8 cellular contexts compared by ENCODE assay signal in the genomic region with DNA sequence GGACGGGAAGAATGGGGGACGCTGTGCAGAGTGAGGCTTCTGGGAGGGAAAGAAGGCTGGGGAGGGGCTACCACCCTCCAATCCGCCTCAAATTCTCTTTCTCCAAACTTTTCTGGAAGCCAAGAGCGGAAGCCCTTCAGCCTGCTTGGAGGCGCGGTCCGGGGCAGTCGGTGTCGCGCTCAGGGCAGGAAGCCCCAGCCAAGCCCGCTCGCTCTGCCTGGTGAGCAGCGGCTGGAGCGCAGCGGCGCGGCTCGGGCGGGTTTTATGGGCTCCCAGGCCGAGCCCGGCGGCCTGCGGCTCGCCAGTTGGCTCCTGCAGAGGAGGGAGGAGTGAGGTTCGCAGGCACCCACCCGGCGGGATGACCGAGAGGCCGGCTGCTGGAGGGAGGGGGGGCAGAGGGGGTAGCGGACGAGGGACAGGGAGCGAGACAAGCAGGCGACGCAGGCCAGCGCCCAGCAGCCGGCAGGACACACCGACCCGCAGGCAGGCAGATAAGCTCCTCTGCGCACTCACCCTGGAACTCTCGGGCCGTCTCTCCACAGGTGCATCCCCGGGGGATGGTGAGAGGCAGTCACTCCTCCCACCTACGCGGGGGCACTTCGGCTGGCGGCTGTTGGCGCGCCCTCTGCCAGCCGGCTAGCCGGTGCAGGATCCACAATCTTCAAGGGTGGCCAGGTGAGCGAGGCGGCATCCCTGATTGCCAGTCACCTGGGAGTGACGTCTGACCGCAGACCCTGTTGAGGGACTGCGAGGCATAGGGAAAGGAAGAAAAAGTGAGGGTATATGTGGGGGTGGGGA. TPM values are rescaled to one million over a fixed set of nuclear protein-coding genes. Genes with fewer than 3 reads are reported as not detected.
DNase-seq lines count a peak whose midpoint lies in the region; ATAC-seq and TF ChIP-seq lines count a peak whose summit lies in the region.

A gene with protein sequence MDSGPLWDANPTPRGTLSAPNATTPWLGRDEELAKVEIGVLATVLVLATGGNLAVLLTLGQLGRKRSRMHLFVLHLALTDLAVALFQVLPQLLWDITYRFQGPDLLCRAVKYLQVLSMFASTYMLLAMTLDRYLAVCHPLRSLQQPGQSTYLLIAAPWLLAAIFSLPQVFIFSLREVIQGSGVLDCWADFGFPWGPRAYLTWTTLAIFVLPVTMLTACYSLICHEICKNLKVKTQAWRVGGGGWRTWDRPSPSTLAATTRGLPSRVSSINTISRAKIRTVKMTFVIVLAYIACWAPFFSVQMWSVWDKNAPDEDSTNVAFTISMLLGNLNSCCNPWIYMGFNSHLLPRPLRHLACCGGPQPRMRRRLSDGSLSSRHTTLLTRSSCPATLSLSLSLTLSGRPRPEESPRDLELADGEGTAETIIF (minus strand): TSS at position 238 of the 798 bp plus-strand sequence. CDS start 498 bp downstream, outside the sequence.

- dilution Hi-C loops in mammary epithelial cell (cut with HindIII; ENCODE audit: low sequenced_read_pairs) = loop anchor here (25.0 kb wide), 1 partner anchor 205 kb away; no protein-coding TSS in a partner anchor

- peak within 1 kb of the TSS; percentile 38 for H2AFZ ChIP-seq in mammary epithelial cell (ENCODE audit: low read depth, low read length)

- peak; percentile 37 for DNase-seq in activated CD8-positive, alpha-beta memory T cell treated with anti-CD3 and anti-CD28 coated beads, Interleukin-2, amount 10 ng/mL, durations not matched to agents 7 days and 5 days
- DNase-seq in activated CD8-positive, alpha-beta memory T cell treated with anti-CD3 and anti-CD28 coated beads for 24 hours = no peak
- peak; percentile 32 for DNase-seq in NCI-H526 treated with DMSO at 0.1 percent for 48 hours (lab: John Stamatoyannopoulos, UW)
- peak; percentile 37 for DNase-seq in mammary epithelial cell
- peak in 1 of 2 donors; percentile 48 for DNase-seq in left colon
- peak; percentile 16 to 19 for DNase-seq in stimulated activated CD4-positive, alpha-beta T cell treated with anti-CD3 and anti-CD28 coated beads, Interleukin-4, amount 100 ng/mL, for 48 hours (ENCODE audit: low read depth in 2 of 2)
- DNase-seq in DMS114 treated with DMSO at 0.1 percent for 48 hours (lab: John Stamatoyannopoulos, UW; ENCODE audit: unreplicated experiment) = no peak
- no peak for DNase-seq in T-helper 9 cell

- peak within 1 kb of the TSS in 2 of 3 experiments; percentile 37 to 39 for H3K4me3 ChIP-seq in mammary epithelial cell (replicated peaks in 1 of 3; ENCODE audit: insufficient read depth in 1 of 3, low read depth in 2 of 3, low read length in 3 of 3)

- H3K27ac Mint-ChIP-seq in activated CD8-positive, alpha-beta memory T cell treated with anti-CD3 and anti-CD28 coated beads, Interleukin-2, amount 10 ng/mL, durations not matched to agents 7 days and 5 days = no peak within 1 kb of the TSS

- peaks cover 7% of the 10 kb centered on the region for H3K4me1 Mint-ChIP-seq in activated CD8-positive, alpha-beta memory T cell treated with anti-CD3 and anti-CD28 coated beads, Interleukin-2, amount 10 ng/mL, durations not matched to agents 7 days and 5 days

- peaks cover 12% of the 10 kb centered on the region for H3K4me1 ChIP-seq in mammary epithelial cell (ENCODE audit: insufficient read depth, low read length)

- H3K36me3 Mint-ChIP-seq in activated CD8-positive, alpha-beta memory T cell treated with anti-CD3 and anti-CD28 coated beads, Interleukin-2, amount 10 ng/mL, durations not matched to agents 7 days and 5 days = peaks cover 6% of the 10 kb centered on the region

- peaks cover 3% of the 10 kb centered on the region for H3K27me3 ChIP-seq in mammary epithelial cell (ENCODE audit: insufficient read depth, low read length)

- CTCF ChIA-PET in activated CD8-positive, alpha-beta memory T cell treated with anti-CD3 and anti-CD28 coated beads, Interleukin-2, amount 10 ng/mL, durations not matched to agents 7 days and 5 days (lab: Charles Lee) = no interaction called here
- CTCF ChIA-PET in mammary epithelial cell (lab: Charles Lee; ENCODE audit: low non-redundant PET) = no interaction called here

- ATAC-seq in activated CD8-positive, alpha-beta memory T cell treated with anti-CD3 and anti-CD28 coated beads, Interleukin-2, amount 10 ng/mL, durations not matched to agents 7 days and 5 days = peak; percentile 53
- ATAC-seq in left colon = peak; percentile 77

- no peaks in the 10 kb centered on the region for H3K36me3 ChIP-seq in mammary epithelial cell (ENCODE audit: insufficient read depth, low read length)

- no peak for TF ChIP-seq CTCF in mammary epithelial cell (conservative IDR thresholded peaks at IDR 0.05 in 1 of 2, IDR thresholded peaks at IDR 0.05 in 1 of 2; ENCODE audit: extremely low read depth in 1 of 2, insufficient read depth in 1 of 2, low read depth in 1 of 2, low read length in 2 of 2)

- no peaks in the 10 kb centered on the region for H4K20me1 ChIP-seq in mammary epithelial cell (ENCODE audit: insufficient read depth, low read length)

- peak within 1 kb of the TSS; percentile 31 for H3K4me3 Mint-ChIP-seq in activated CD8-positive, alpha-beta memory T cell treated with anti-CD3 and anti-CD28 coated beads, Interleukin-2, amount 10 ng/mL, durations not matched to agents 7 days and 5 days

- no TSS peak for BruUV-seq in mammary epithelial cell (replicated peaks; lab: Mats Ljungman, UMichigan)

- no peaks in the 10 kb centered on the region for H3K79me2 ChIP-seq in mammary epithelial cell (ENCODE audit: insufficient read depth, low read length)

- no CpG with 5 or more reads among the region's 55 CpGs for WGBS in mammary epithelial cell (ENCODE audit: low coverage, missing lambda C conversion rate)

- H3K9me3 Mint-ChIP-seq in activated CD8-positive, alpha-beta memory T cell treated with anti-CD3 and anti-CD28 coated beads, Interleukin-2, amount 10 ng/mL, durations not matched to agents 7 days and 5 days (ENCODE audit: low read depth) = peaks cover 10% of the 10 kb centered on the region

- peak within 1 kb of the TSS; percentile 82 for H3K4me2 ChIP-seq in mammary epithelial cell (ENCODE audit: insufficient read depth, low read depth, low read length)

- no peaks in the 10 kb centered on the region for H3K9me3 ChIP-seq in mammary epithelial cell (replicated peaks; ENCODE audit: insufficient read depth, low read length)

- no peak within 1 kb of the TSS for H3K9ac ChIP-seq in mammary epithelial cell (ENCODE audit: insufficient read depth, low read length)

- in situ Hi-C loops in mammary epithelial cell (cut with MboI; ENCODE audit: low sequenced_read_pairs in 2 of 2) = loop anchor here in 1 of 2 donors (25.0 kb wide), 1 partner anchor 330 kb away; a partner anchor contains a TSS

- H3K27ac ChIP-seq in mammary epithelial cell (ENCODE audit: insufficient read depth, low read depth, low read length) = no peak within 1 kb of the TSS

- H3K27me3 Mint-ChIP-seq in activated CD8-positive, alpha-beta memory T cell treated with anti-CD3 and anti-CD28 coated beads, Interleukin-2, amount 10 ng/mL, durations not matched to agents 7 days and 5 days = peaks cover 66% of the 10 kb centered on the region

- intact Hi-C loops in mammary epithelial cell (cut with micrococcal nuclease) = no loop called here
- intact Hi-C loops in left colon (cut with DNase I, micrococcal nuclease) = no loop called here

RNA-seq across cellular contexts. Expression of the gene that starts here (rescaled TPM):
- not detected for total RNA-seq in activated CD8-positive, alpha-beta memory T cell treated with anti-CD3 and anti-CD28 coated beads, Interleukin-2, amount 10 ng/mL, durations not matched to agents 7 days and 5 days
- total RNA-seq in mammary epithelial cell (not detected), left colon (under 1 TPM; 0.61 to 0.89 TPM)
- not detected for polyA plus RNA-seq in mammary epithelial cell
- not detected for polyA minus RNA-seq in mammary epithelial cell

Comparison
In these comparisons a context has a peak if more than half of its experiments do, and no peak if none do; other contexts are left out.
1. Peak in DNase-seq and ATAC-seq in activated CD8-positive, alpha-beta memory T cell treated with anti-CD3 and anti-CD28 coated beads, Interleukin-2, amount 10 ng/mL, durations not matched to agents 7 days and 5 days; RNA of the gene not detected or under 1 TPM.
2. Peak in DNase-seq, H3K4me3 ChIP-seq and H3K4me2 ChIP-seq in mammary epithelial cell; RNA of the gene not detected or under 1 TPM.
3. Peak in ATAC-seq in left colon; RNA of the gene not detected or under 1 TPM.
4. DNase-seq: peak in NCI-H526 treated with DMSO at 0.1 percent for 48 hours (single experiment) and stimulated activated CD4-positive, alpha-beta T cell treated with anti-CD3 and anti-CD28 coated beads, Interleukin-4, amount 100 ng/mL, for 48 hours (2 of 2); none in activated CD8-positive, alpha-beta memory T cell treated with anti-CD3 and anti-CD28 coated beads for 24 hours (single experiment), DMS114 treated with DMSO at 0.1 percent for 48 hours (single experiment) and T-helper 9 cell (single experiment).